In genomic region chr1:235557495-235557894, GRCh38 we compare ENCODE assay signal across 13 cellular contexts. TPM values are rescaled to one million over a fixed set of nuclear protein-coding genes. Genes with fewer than 3 reads are reported as not detected.
DNase-seq lines count a peak whose midpoint lies in the region; TF ChIP-seq lines count a peak whose summit lies in the region.
"Had no signal": no experiment of that assay in that cellular context is flagged by ENCODE, and none has a peak within 500 bp of the region (broad histone marks: within the 10 kb centered on the region; RNA-seq: fewer than 3 reads in every experiment).

No MANE protein-coding gene starts in this region.

- no peaks in the 10 kb centered on the region for H4K20me1 ChIP-seq in H9 (ENCODE audit: control insufficient read depth, insufficient read depth, insufficient read length)

- no peaks in the 10 kb centered on the region for H3K79me1 ChIP-seq in H9 (ENCODE audit: insufficient read depth, low read depth, low read length, poor library complexity, severe bottlenecking)

- no peak overlapping the region for H2AFZ ChIP-seq in H9 (ENCODE audit: low read length)

- TF ChIP-seq CTCF in H9 (conservative IDR thresholded peaks at IDR 0.05) (peak; percentile 70), nephron progenitor cell (IDR thresholded peaks at IDR 0.05) (no peak), uterus (IDR thresholded peaks at IDR 0.05) (no peak)

- H3K56ac ChIP-seq in H9 (ENCODE audit: insufficient read length, low read depth, low read length), result no peak overlapping the region

- no peak overlapping the region for H3K9ac ChIP-seq in H9 (ENCODE audit: extremely low read depth, insufficient read length, low read length)

- no peaks in the 10 kb centered on the region for H3K23me2 ChIP-seq in H9 (ENCODE audit: insufficient read length, low read depth, low read length, poor library complexity, severe bottlenecking)

- intact Hi-C loops in uterus (cut with DNase I; ENCODE audit: low total_unique reads), result no loop called here

- H3K27me3 ChIP-seq in H9 (ENCODE audit: insufficient read depth, low read length) (no peaks in the 10 kb centered on the region), uterus (no peaks in the 10 kb centered on the region)
- H3K27me3 ChIP-seq: body of pancreas, esophagus squamous epithelium, spleen had no signal

- H3K9me3 Mint-ChIP-seq in H9, result no peaks in the 10 kb centered on the region
- peaks cover 9% of the 10 kb centered on the region for H3K9me3 Mint-ChIP-seq in nephron progenitor cell
- H3K9me3 Mint-ChIP-seq: stimulated activated naive B cell treated with anti-CD40 and anti-IgM and Interleukin-4, amounts not matched to agents 10 μg/mL and 1 μg/mL and 100 μg/mL, for 72 hours had no signal

- H2BK15ac ChIP-seq in H9 (ENCODE audit: low read depth, low read length), result no peak overlapping the region

- peak; percentile 27 for DNase-seq in DMS53 (lab: John Stamatoyannopoulos, UW)
- no peak for DNase-seq in DMS53 treated with DMSO at 0.1 percent for 48 hours (lab: John Stamatoyannopoulos, UW; ENCODE audit: unreplicated experiment)
- DNase-seq in H9, result peak; percentile 60
- DNase-seq in activated CD4-positive, alpha-beta T cell treated with anti-CD3 and anti-CD28 coated beads, Interleukin-2, amount 50 U/mL, for 1 hour, result peak; percentile 3
- peak; percentile 11 for DNase-seq in nephron progenitor cell
- no peak for DNase-seq in substantia nigra (lab: John Stamatoyannopoulos, UW)
- no peak for DNase-seq in uterus
- no peak for DNase-seq in NCI-H1436 (lab: John Stamatoyannopoulos, UW)
- DNase-seq: body of pancreas; esophagus squamous epithelium; spleen; stimulated activated naive B cell treated with anti-CD40 and anti-IgM and Interleukin-4, amounts not matched to agents 10 μg/mL and 1 μg/mL and 100 μg/mL, for 72 hours had no signal

- no peak overlapping the region for H2AK5ac ChIP-seq in H9 (ENCODE audit: insufficient read length, low read length)

- H2BK12ac ChIP-seq in H9 (ENCODE audit: insufficient read length, low read depth, low read length), result no peak overlapping the region

- H3K4me1 ChIP-seq in H9 (ENCODE audit: insufficient read depth, low read length) (no peaks in the 10 kb centered on the region), uterus (no peaks in the 10 kb centered on the region)
- H3K4me1 ChIP-seq: body of pancreas, esophagus squamous epithelium, HAP-1 had no signal

- H3K14ac ChIP-seq in H9 (ENCODE audit: insufficient read depth, low read length), result no peak overlapping the region

- no peak overlapping the region for H3T11ph ChIP-seq in H9 (ENCODE audit: low read length)

- H3K18ac ChIP-seq in H9 (ENCODE audit: insufficient read length, low read depth, low read length), result no peak overlapping the region

- H3K4me3 ChIP-seq in uterus, result no peak overlapping the region
- H3K4me3 ChIP-seq: body of pancreas, esophagus squamous epithelium, HAP-1, spleen had no signal

- no peak overlapping the region for H4K5ac ChIP-seq in H9 (ENCODE audit: insufficient read length, low read depth, low read length)

- no peak overlapping the region for H4K8ac ChIP-seq in H9 (replicated peaks; ENCODE audit: insufficient read length, low read depth, low read length)

- H2BK120ac ChIP-seq in H9 (ENCODE audit: low read depth, low read length, poor library complexity, severe bottlenecking), result no peak overlapping the region

- H3K4ac ChIP-seq in H9 (ENCODE audit: low read depth, low read length), result no peak overlapping the region

- no peak overlapping the region for H2BK5ac ChIP-seq in H9 (ENCODE audit: insufficient read length, low read length)

- H3K27me3 Mint-ChIP-seq in H9 (ENCODE audit: low read depth) (no peaks in the 10 kb centered on the region), nephron progenitor cell (ENCODE audit: low read depth, poor library complexity) (peaks cover 3% of the 10 kb centered on the region)
- H3K27me3 Mint-ChIP-seq: stimulated activated naive B cell treated with anti-CD40 and anti-IgM and Interleukin-4, amounts not matched to agents 10 μg/mL and 1 μg/mL and 100 μg/mL, for 72 hours had no signal

- H3K4me3 Mint-ChIP-seq in H9 (no peak overlapping the region), nephron progenitor cell (no peak overlapping the region)
- H3K4me3 Mint-ChIP-seq: stimulated activated naive B cell treated with anti-CD40 and anti-IgM and Interleukin-4, amounts not matched to agents 10 μg/mL and 1 μg/mL and 100 μg/mL, for 72 hours had no signal

- H3K36me3 ChIP-seq in uterus, result no peaks in the 10 kb centered on the region
- H3K36me3 ChIP-seq: esophagus squamous epithelium, HAP-1, spleen had no signal

- H3K9me3 ChIP-seq in H9 (ENCODE audit: control insufficient read depth, low read depth, low read length) (no peaks in the 10 kb centered on the region), uterus (no peaks in the 10 kb centered on the region)
- H3K9me3 ChIP-seq: body of pancreas, esophagus squamous epithelium, HAP-1, spleen had no signal

- no peaks in the 10 kb centered on the region for H3K79me2 ChIP-seq in H9 (ENCODE audit: insufficient read depth, low read length)

- TF ChIP-seq POLR2A in uterus (IDR thresholded peaks at IDR 0.05), result no peak

- no peak overlapping the region for H3K23ac ChIP-seq in H9 (ENCODE audit: insufficient read length, low read depth, low read length)

- whole genome bisulfite sequencing in H9 (ENCODE audit: extremely low coverage, insufficient read length, low lambda C conversion rate), result no CpG with 5 or more reads among the region's 8 CpGs

- H2BK20ac ChIP-seq in H9 (ENCODE audit: low read depth, low read length, poor library complexity, severe bottlenecking), result no peak overlapping the region

- H3K27ac ChIP-seq in H9 (ENCODE audit: insufficient read length, low read depth, low read length) (no peak overlapping the region), substantia nigra (ENCODE audit: low read depth, low read length, poor library complexity, severe bottlenecking) (no peak overlapping the region), uterus (no peak overlapping the region)
- H3K27ac ChIP-seq: body of pancreas, esophagus squamous epithelium, spleen had no signal

- H3K27ac Mint-ChIP-seq in H9 (peak overlapping the region in 2 of 3 experiments; percentile 6 to 9; a peak in 3 of 7 replicates), nephron progenitor cell (no peak overlapping the region)
- H3K27ac Mint-ChIP-seq: stimulated activated naive B cell treated with anti-CD40 and anti-IgM and Interleukin-4, amounts not matched to agents 10 μg/mL and 1 μg/mL and 100 μg/mL, for 72 hours had no signal

- no peak overlapping the region for H4K91ac ChIP-seq in H9 (ENCODE audit: insufficient read length, low read depth, low read length)

- H3K36me3 Mint-ChIP-seq in H9 (ENCODE audit: insufficient read depth in 1 of 3, low read depth in 3 of 3), result peaks cover 0 to 3% (median 2%) of the 10 kb centered on the region in 3 experiments; a peak in 2 of 7 replicates
- H3K36me3 Mint-ChIP-seq in nephron progenitor cell (ENCODE audit: low read depth), result peaks cover 5% of the 10 kb centered on the region
- H3K36me3 Mint-ChIP-seq: stimulated activated naive B cell treated with anti-CD40 and anti-IgM and Interleukin-4, amounts not matched to agents 10 μg/mL and 1 μg/mL and 100 μg/mL, for 72 hours had no signal

- H3K4me1 Mint-ChIP-seq in H9 (no peaks in the 10 kb centered on the region; a peak in 1 of 4 replicates), nephron progenitor cell (no peaks in the 10 kb centered on the region)
- H3K4me1 Mint-ChIP-seq: stimulated activated naive B cell treated with anti-CD40 and anti-IgM and Interleukin-4, amounts not matched to agents 10 μg/mL and 1 μg/mL and 100 μg/mL, for 72 hours had no signal

- H3K4me2 ChIP-seq in H9 (ENCODE audit: insufficient read depth, insufficient read length, low read length), result no peak overlapping the region

RNA-seq across cellular contexts. Expression of gene B3GALNT2, which starts 53.2 kb away (rescaled TPM):
- total RNA-seq in H9 (2021), result 27.8 and 30.9 TPM in 2 replicates
- 10 to 100 TPM in 3 of 4 donors, 1 to 10 TPM in 1; 4.4 to 55.4 (median 38.6) TPM for total RNA-seq in uterus

Comparison
In these comparisons a context has a peak if more than half of its experiments do, and no peak if none do; other contexts are left out.
1. DNase-seq: peak in DMS53 (single experiment), H9 (single experiment), activated CD4-positive, alpha-beta T cell treated with anti-CD3 and anti-CD28 coated beads, Interleukin-2, amount 50 U/mL, for 1 hour (single experiment) and nephron progenitor cell (single experiment); none in DMS53 treated with DMSO at 0.1 percent for 48 hours (single experiment), substantia nigra (0 of 49), uterus (0 of 2) and NCI-H1436 (single experiment).